ENCODE assay signal across 20 cellular contexts in genomic region chr2:215293879-215294278, GRCh38. TPM values are rescaled to one million over a fixed set of nuclear protein-coding genes. Genes with fewer than 3 reads are reported as not detected.
DNase-seq lines count a peak whose midpoint lies in the region; ATAC-seq and TF ChIP-seq lines count a peak whose summit lies in the region.
"Had no signal": no experiment of that assay in that cellular context is flagged by ENCODE, and none has a peak within 500 bp of the region (broad histone marks: within the 10 kb centered on the region; RNA-seq: fewer than 3 reads in every experiment).

No MANE protein-coding gene starts in this region.

- POLR2A ChIA-PET in MCF 10A (lab: Yijun Ruan, JAX): no interaction called here

- H3K9me3 Mint-ChIP-seq in MCF 10A (ENCODE audit: unreplicated experiment) (peaks cover 8% of the 10 kb centered on the region), type B pancreatic cell (peaks cover 4% of the 10 kb centered on the region)

- H4K20me1 ChIP-seq in MM.1S (ENCODE audit: insufficient read depth, low read length): no peaks in the 10 kb centered on the region
- H4K20me1 ChIP-seq: BLaER1 had no signal

- H3K27ac ChIP-seq in MM.1S (ENCODE audit: low read length): no peak overlapping the region
- H3K27ac ChIP-seq: BLaER1 had no signal

- H3K36me3 ChIP-seq in MM.1S (replicated peaks; ENCODE audit: insufficient read depth, low read length): no peaks in the 10 kb centered on the region
- H3K36me3 ChIP-seq: BLaER1, MG63 had no signal

- H3K27me3 ChIP-seq in MM.1S (replicated peaks; ENCODE audit: insufficient read depth, low read length): no peaks in the 10 kb centered on the region
- H3K27me3 ChIP-seq: BLaER1, MG63 had no signal

- no peaks in the 10 kb centered on the region for H3K9me3 ChIP-seq in MM.1S (replicated peaks; ENCODE audit: insufficient read depth, low read length)
- H3K9me3 ChIP-seq: MG63, SK-N-SH had no signal

- H3K9me2 ChIP-seq in MM.1S (replicated peaks; ENCODE audit: insufficient read depth, low read length): no peaks in the 10 kb centered on the region
- H3K9me2 ChIP-seq: SK-N-SH had no signal

- ATAC-seq in esophagus mucosa (peak; percentile 55), HG02884 (IDR thresholded peaks at IDR 0.05; ENCODE audit: unreplicated experiment) (no peak)
- ATAC-seq: HCT116 had no signal

- no peaks in the 10 kb centered on the region for H3K4me1 ChIP-seq in MM.1S (ENCODE audit: low read length)
- H3K4me1 ChIP-seq: BLaER1 had no signal

- H3K4me2 ChIP-seq in MM.1S (ENCODE audit: low read depth, low read length): no peak overlapping the region
- H3K4me2 ChIP-seq: BLaER1, SK-N-SH had no signal

- no peak overlapping the region for H3K9ac ChIP-seq in MM.1S (ENCODE audit: low read length)
- H3K9ac ChIP-seq: BLaER1, SK-N-SH had no signal

- H3K36me3 Mint-ChIP-seq in MCF 10A (ENCODE audit: insufficient read depth, unreplicated experiment): no peaks in the 10 kb centered on the region
- no peaks in the 10 kb centered on the region for H3K36me3 Mint-ChIP-seq in type B pancreatic cell
- H3K36me3 Mint-ChIP-seq: CD4-positive, CD25-positive, alpha-beta regulatory T cell had no signal

- H3F3A ChIP-seq in MM.1S (ENCODE audit: insufficient read depth, low read length): no peaks in the 10 kb centered on the region

- TF ChIP-seq CTCF in MCF 10A (IDR thresholded peaks at IDR 0.05; ENCODE audit: unreplicated experiment): no peak
- no peak for TF ChIP-seq CTCF in MM.1S (IDR thresholded peaks at IDR 0.05; ENCODE audit: low read length)
- TF ChIP-seq CTCF in type B pancreatic cell (conservative IDR thresholded peaks at IDR 0.05): no peak

- no peaks in the 10 kb centered on the region for H3K27me3 Mint-ChIP-seq in MCF 10A (ENCODE audit: insufficient read depth, unreplicated experiment)
- no peaks in the 10 kb centered on the region for H3K27me3 Mint-ChIP-seq in type B pancreatic cell

- in situ Hi-C loops in T47D (cut with HindIII; ENCODE audit: low pct_unique_long_range_greater_than_20kb, low sequenced_read_pairs): no loop called here

- H3K4me1 Mint-ChIP-seq in MCF 10A (ENCODE audit: insufficient read depth, unreplicated experiment) (no peaks in the 10 kb centered on the region), type B pancreatic cell (ENCODE audit: unreplicated experiment) (peaks cover 4% of the 10 kb centered on the region)

- DNase-seq in T47D (ENCODE audit: low read depth in 1 of 2, low spot score in 1 of 2) (peak; percentile 21 to 59), MCF 10A (ENCODE audit: unreplicated experiment) (no peak), MM.1S (peak; percentile 18), type B pancreatic cell (ENCODE audit: extremely low spot score, unreplicated experiment) (no peak), NCI-H2227 (lab: John Stamatoyannopoulos, UW; ENCODE audit: unreplicated experiment) (no peak), COR-L47 (lab: John Stamatoyannopoulos, UW) (no peak)
- DNase-seq: CD4-positive, CD25-positive, alpha-beta regulatory T cell; MG63; NCI-H1694; NCI-H2029 treated with DMSO at 0.1 percent for 48 hours; NCI-H2171; NCI-H345; NCI-H510A treated with DMSO at 0.1 percent for 48 hours; SK-N-SH; SW 1271; T-helper 2 cell had no signal

- CTCF ChIA-PET in MCF 10A (lab: Yijun Ruan, JAX): interaction anchor here (0.6 to 0.7 kb wide), 3 partner anchors 139 to 1766 kb away, joined by 3 read pairs; no protein-coding TSS in a partner anchor

- no peak overlapping the region for H3K4me3 Mint-ChIP-seq in MCF 10A (ENCODE audit: unreplicated experiment)
- H3K4me3 Mint-ChIP-seq in type B pancreatic cell: peak overlapping the region; percentile 22
- H3K4me3 Mint-ChIP-seq: CD4-positive, CD25-positive, alpha-beta regulatory T cell had no signal

- intact Hi-C loops in MCF 10A (cut with micrococcal nuclease): no loop called here

- no peaks in the 10 kb centered on the region for H3K79me2 ChIP-seq in MM.1S (ENCODE audit: low read length)

- no TSS peak for BruUV-seq in MCF 10A (replicated peaks; lab: Mats Ljungman, UMichigan)

- H3K27ac Mint-ChIP-seq in MCF 10A (ENCODE audit: low read depth, unreplicated experiment) (no peak overlapping the region), type B pancreatic cell (peak overlapping the region; percentile 74)

- no peak overlapping the region for H2AFZ ChIP-seq in MM.1S (ENCODE audit: low read length)

- no peak overlapping the region for H3K4me3 ChIP-seq in MM.1S (ENCODE audit: low read length)
- H3K4me3 ChIP-seq: BLaER1, MG63 had no signal

RNA-seq across cellular contexts. Expression of gene ATIC, which starts 18.0 kb away (rescaled TPM):
- total RNA-seq in MCF 10A (2022) (216 and 297 TPM in 2 replicates), esophagus mucosa (67.1 TPM), type B pancreatic cell (ENCODE audit: low replicate concordance) (119 and 152 TPM in 2 replicates)

Comparison
In these comparisons a context has a peak if more than half of its experiments do, and no peak if none do; other contexts are left out.
1. DNase-seq: peak in T47D (2 of 2) and MM.1S (single experiment); none in MCF 10A (single experiment), type B pancreatic cell (single experiment), NCI-H2227 (single experiment) and COR-L47 (single experiment).